ENCODE assay signal across 16 cellular contexts in genomic region chr5:135533794-135534193, GRCh38. TPM values are rescaled to one million over a fixed set of nuclear protein-coding genes. Genes with fewer than 3 reads are reported as not detected.
DNase-seq lines count a peak whose midpoint lies in the region; TF ChIP-seq lines count a peak whose summit lies in the region.
"Had no signal": no experiment of that assay in that cellular context is flagged by ENCODE, and none has a peak within 500 bp of the region (broad histone marks: within the 10 kb centered on the region; RNA-seq: fewer than 3 reads in every experiment).

No MANE protein-coding gene starts in this region.

- H3K9me3 Mint-ChIP-seq in glutamatergic neuron (ENCODE audit: unreplicated experiment) = peaks cover 24% of the 10 kb centered on the region
- H3K9me3 Mint-ChIP-seq: CD8-positive, alpha-beta T cell had no signal

- H3K27me3 Mint-ChIP-seq in glutamatergic neuron (ENCODE audit: unreplicated experiment) = peaks cover 21% of the 10 kb centered on the region

- peaks cover 0 to 20% (median 16%) of the 10 kb centered on the region in 4 donors for H3K4me1 ChIP-seq in sigmoid colon

- peak; percentile 5 for DNase-seq in activated CD8-positive, alpha-beta memory T cell treated with anti-CD3 and anti-CD28 coated beads for 24 hours
- DNase-seq in activated CD8-positive, alpha-beta memory T cell treated with anti-CD3 and anti-CD28 coated beads, Interleukin-2, amount 50 U/mL, for 4 hours = no peak
- DNase-seq in NCI-H82 treated with DMSO at 0.1 percent for 48 hours (lab: John Stamatoyannopoulos, UW; ENCODE audit: unreplicated experiment) (peak; percentile 83), glutamatergic neuron (no peak), LoVo (ENCODE audit: low spot score) (no peak), sigmoid colon (no peak)
- DNase-seq in stimulated activated CD4-positive, alpha-beta T cell treated with anti-CD3 and anti-CD28 coated beads, Interleukin-15, amount 100 ng/mL, for 24 hours = no peak
- DNase-seq in central memory CD4-positive, alpha-beta T cell = no peak
- DNase-seq: CD8-positive, alpha-beta T cell; COR-L47; DND-41; GDM1 had no signal

- H3K4me3 Mint-ChIP-seq in glutamatergic neuron (ENCODE audit: unreplicated experiment) = peak overlapping the region; percentile 91
- H3K4me3 Mint-ChIP-seq: CD8-positive, alpha-beta T cell had no signal

- peaks cover 20% of the 10 kb centered on the region for H3K4me1 Mint-ChIP-seq in glutamatergic neuron (ENCODE audit: low read depth, unreplicated experiment)

- TF ChIP-seq EP300 in sigmoid colon (IDR thresholded peaks at IDR 0.05) = no peak

- peaks cover 38 to 93% (median 47%) of the 10 kb centered on the region in 3 donors for H3K27me3 ChIP-seq in sigmoid colon

- 19 to 26% methylated on average over 3 of the region's 3 CpGs for WGBS in sigmoid colon, 2 donors

- intact Hi-C loops in sigmoid colon (cut with DNase I) = no loop called here

- no peak for TF ChIP-seq POLR2A in sigmoid colon (IDR thresholded peaks at IDR 0.05)

- H3K4me3 ChIP-seq in sigmoid colon = no peak overlapping the region

- H3K36me3 Mint-ChIP-seq in glutamatergic neuron (ENCODE audit: unreplicated experiment) = peaks cover 20% of the 10 kb centered on the region
- H3K36me3 Mint-ChIP-seq: CD14-positive monocyte; CD8-positive, alpha-beta T cell had no signal

- peaks cover 0 to 9% (median 1%) of the 10 kb centered on the region in 4 donors for H3K9me3 ChIP-seq in sigmoid colon

- no peaks in the 10 kb centered on the region for H3K36me3 ChIP-seq in sigmoid colon

- TF ChIP-seq CTCF in glutamatergic neuron (IDR thresholded peaks at IDR 0.05; ENCODE audit: partially characterized antibody, unreplicated experiment) (no peak), sigmoid colon (IDR thresholded peaks at IDR 0.05) (no peak)

- no peak overlapping the region for H3K27ac ChIP-seq in sigmoid colon
- H3K27ac ChIP-seq: 22Rv1 had no signal

- H3K27ac Mint-ChIP-seq in glutamatergic neuron (ENCODE audit: unreplicated experiment) = no peak overlapping the region
- H3K27ac Mint-ChIP-seq: CD14-positive monocyte; CD8-positive, alpha-beta T cell had no signal

RNA-seq across cellular contexts. Expression of gene NEUROG1, which starts 2.0 kb away (rescaled TPM):
- 222 TPM for total RNA-seq in glutamatergic neuron (ENCODE audit: unreplicated experiment)
- not detected for total RNA-seq in sigmoid colon
- polyA plus RNA-seq in sigmoid colon = not detected
- total RNA-seq: A673; CD8-positive, alpha-beta T cell had no signal
- polyA plus RNA-seq: BJ, CD14-positive monocyte had no signal

RNA-seq across cellular contexts. Expression of gene CXCL14, which starts 45.0 kb away (rescaled TPM):
- total RNA-seq in glutamatergic neuron (ENCODE audit: unreplicated experiment) (0.32 TPM), sigmoid colon (10 to 100 TPM in 2 of 4 donors, 1 to 10 TPM in 2; 2.2 to 16.1 (median 12.3) TPM)
- 10 to 100 TPM; 24.5 to 56.7 (median 46.2) TPM for polyA plus RNA-seq in sigmoid colon
- total RNA-seq: A673; CD8-positive, alpha-beta T cell had no signal

Comparison
In these comparisons a context has a peak if more than half of its experiments do, and no peak if none do; other contexts are left out.
1. DNase-seq: peak in activated CD8-positive, alpha-beta memory T cell treated with anti-CD3 and anti-CD28 coated beads for 24 hours (single experiment) and NCI-H82 treated with DMSO at 0.1 percent for 48 hours (single experiment); none in activated CD8-positive, alpha-beta memory T cell treated with anti-CD3 and anti-CD28 coated beads, Interleukin-2, amount 50 U/mL, for 4 hours (single experiment), glutamatergic neuron (single experiment), stimulated activated CD4-positive, alpha-beta T cell treated with anti-CD3 and anti-CD28 coated beads, Interleukin-15, amount 100 ng/mL, for 24 hours (single experiment), central memory CD4-positive, alpha-beta T cell (single experiment), LoVo (single experiment) and sigmoid colon (single experiment).
2. RNA of gene NEUROG1, which starts 2.0 kb away (total RNA-seq): 222 TPM in glutamatergic neuron (single experiment); not detected in sigmoid colon; every median in the first group is over 100 times any median in the second.